ENCODE assay signal across 17 cellular contexts in the genomic region with DNA sequence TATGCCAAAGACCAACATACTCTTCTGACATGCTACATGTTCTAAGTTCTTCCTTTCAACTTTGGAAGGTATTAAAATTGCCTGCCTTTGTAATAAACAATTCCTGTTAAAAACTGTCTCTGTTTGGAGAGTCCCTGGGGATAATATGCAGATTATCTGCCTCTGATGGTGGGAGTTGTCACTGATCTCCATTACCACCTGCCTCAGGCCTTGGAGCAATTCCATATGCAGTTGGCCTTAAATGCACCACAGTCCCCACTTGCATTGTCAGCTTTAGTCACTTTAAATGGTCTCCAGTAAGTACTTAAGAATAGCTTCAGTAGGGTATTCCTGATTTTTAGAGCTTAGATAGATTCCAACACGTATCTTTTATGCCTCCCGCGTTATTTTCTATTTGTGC.
"Had no signal": no experiment of that assay in that cellular context is flagged by ENCODE, and none has a peak within 500 bp of the region (broad histone marks: within the 10 kb centered on the region; RNA-seq: fewer than 3 reads in every experiment).

No MANE protein-coding gene starts in this region.

- FAIRE-seq: bronchial epithelial cell had no signal

- H3K36me3 ChIP-seq: gastrocnemius medialis, heart left ventricle, left lung, upper lobe of right lung had no signal

- H3K4me3 ChIP-seq: gastrocnemius medialis, heart left ventricle, left lung, upper lobe of right lung had no signal

- H3K4me1 ChIP-seq: gastrocnemius medialis, upper lobe of right lung had no signal

- DNase-seq: activated CD4-positive, alpha-beta memory T cell treated with anti-CD3 and anti-CD28 coated beads for 36 hours; activated CD4-positive, alpha-beta T cell treated with anti-CD3 and anti-CD28 coated beads for 4 hours; activated gamma-delta T cell treated with Interleukin-2 at 50 U/mL for 16 hours; activated T-cell treated with anti-CD3 and anti-CD28 coated beads for 4 hours; cerebellar nuclear complex; effector CD8-positive, alpha-beta T cell; gastrocnemius medialis; heart left ventricle; left lung; occipital lobe; posterior cingulate gyrus; stimulated activated CD4-positive, alpha-beta T cell treated with anti-CD3 and anti-CD28 coated beads, Interleukin-12 subunit alpha, Interleukin-12 subunit beta, amount 100 ng/mL, for 4 hours; stimulated activated CD4-positive, alpha-beta T cell treated with anti-CD3 and anti-CD28 coated beads, Interleukin-1b, Interleukin-23, amount 100 ng/mL, for 48 hours; stimulated activated CD8-positive, alpha-beta memory T cell treated with anti-CD3 and anti-CD28 coated beads, Interleukin-4, amount 100 ng/mL, for 48 hours; stimulated activated naive CD4-positive, alpha-beta T cell; upper lobe of right lung had no signal

- H3K27me3 ChIP-seq: gastrocnemius medialis, heart left ventricle, left lung, upper lobe of right lung had no signal

- H3K9me3 ChIP-seq: gastrocnemius medialis, heart left ventricle, left lung, upper lobe of right lung had no signal
